Comparison of ENCODE assay signal across 12 cellular contexts in the genomic region with DNA sequence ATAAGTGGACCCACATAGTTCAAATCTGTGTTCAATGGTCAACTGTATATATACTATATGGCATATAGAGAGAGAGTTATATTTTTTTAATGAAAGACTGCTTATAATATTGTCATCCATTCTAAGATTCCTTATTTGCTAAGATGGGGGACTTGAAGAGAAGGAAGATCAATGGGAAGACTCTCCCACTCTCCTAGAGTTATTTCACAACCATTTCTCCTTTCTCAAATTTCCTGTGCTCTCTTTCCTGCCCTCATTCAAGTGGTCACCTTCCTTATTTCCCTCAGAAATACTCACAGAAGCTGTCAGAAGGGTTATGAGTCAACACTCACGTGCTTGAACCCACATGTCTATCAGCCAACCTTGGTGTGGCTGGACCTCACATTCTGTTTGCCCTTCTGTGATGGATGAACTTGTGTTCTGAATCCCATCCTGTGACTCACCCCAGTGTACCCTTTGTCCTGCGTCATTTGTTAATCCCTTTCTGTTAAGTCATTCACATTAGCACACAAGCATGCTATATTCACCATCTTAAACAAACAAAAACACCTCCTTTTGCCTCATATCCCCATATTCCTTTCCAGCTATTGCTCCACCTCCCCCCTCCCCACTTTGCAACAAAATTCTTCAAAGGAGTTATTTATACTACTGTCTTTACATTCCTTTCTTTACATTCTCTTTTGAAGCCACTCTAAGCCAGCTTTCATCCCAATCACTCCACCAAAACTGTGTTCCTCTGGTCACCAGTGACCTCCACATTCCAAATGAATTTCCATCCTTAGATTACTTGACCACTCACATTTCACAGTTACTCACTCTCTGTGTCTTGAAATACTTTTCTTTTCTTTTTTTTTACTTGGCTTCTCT.
DNase-seq lines count a peak whose midpoint lies in the region; ATAC-seq, FAIRE-seq and TF ChIP-seq lines count a peak whose summit lies in the region.
"Had no signal": no experiment of that assay in that cellular context is flagged by ENCODE, and none has a peak within 500 bp of the region (broad histone marks: within the 10 kb centered on the region; RNA-seq: fewer than 3 reads in every experiment).

No MANE protein-coding gene starts in this region.

- H3K4me1 ChIP-seq in Caco-2 = peaks cover 33% of the 10 kb centered on the region
- no peaks in the 10 kb centered on the region for H3K4me1 ChIP-seq in HepG2 (ENCODE audit: insufficient read depth, low read length)
- H3K4me1 ChIP-seq: thyroid gland had no signal

- H3K9ac ChIP-seq in HepG2 (ENCODE audit: insufficient read depth, low read depth, low read length) = no peak overlapping the region

- BruUV-seq in Caco-2 (replicated peaks; lab: Mats Ljungman, UMichigan) = no TSS peak
- no TSS peak for BruUV-seq in HepG2 (replicated peaks; lab: Mats Ljungman, UMichigan)

- no peaks in the 10 kb centered on the region for H4K20me1 ChIP-seq in HepG2 (ENCODE audit: insufficient read depth, low read length)

- POLR2A ChIA-PET in Caco-2 (lab: Charles Lee) = no interaction called here
- POLR2A ChIA-PET in HepG2 (lab: Yijun Ruan, JAX) = no interaction called here

- H3K36me3 Mint-ChIP-seq in Caco-2 (ENCODE audit: insufficient read depth, unreplicated experiment) = no peaks in the 10 kb centered on the region
- H3K36me3 Mint-ChIP-seq: naive B cell had no signal

- H3K27ac ChIP-seq in HepG2 (ENCODE audit: extremely low read length, insufficient read depth, low read length) = no peak overlapping the region
- H3K27ac ChIP-seq: thyroid gland had no signal

- no peaks in the 10 kb centered on the region for H3K79me2 ChIP-seq in HepG2 (ENCODE audit: insufficient read depth, low read length)

- intact Hi-C loops in Caco-2 (cut with micrococcal nuclease; ENCODE audit: unreplicated experiment) (loop anchor here (1.0 kb wide), 4 partner anchors 19 to 40 kb away; no protein-coding TSS in a partner anchor), HepG2 (cut with micrococcal nuclease; ENCODE audit: unreplicated experiment) (no loop called here), posterior cingulate gyrus (cut with DNase I) (no loop called here)

- no peak for TF ChIP-seq POLR2A in HepG2 (IDR thresholded peaks at IDR 0.05; ENCODE audit: insufficient read depth in 1 of 2, low read depth in 2 of 2, low read length in 2 of 2)

- H2AFZ ChIP-seq in HepG2 (ENCODE audit: low read length) = no peak overlapping the region

- no peak overlapping the region for H3K4me3 ChIP-seq in Caco-2 (ENCODE audit: low read depth, low read length)
- H3K4me3 ChIP-seq in bronchial epithelial cell (ENCODE audit: low read depth, low read length) = no peak overlapping the region
- no peak overlapping the region for H3K4me3 ChIP-seq in HepG2 (replicated peaks in 1 of 3; ENCODE audit: insufficient read depth in 1 of 3, low read depth in 2 of 3, low read length in 3 of 3)
- H3K4me3 ChIP-seq: thyroid gland had no signal

- peaks cover 7% of the 10 kb centered on the region for H3K9me3 Mint-ChIP-seq in Caco-2 (ENCODE audit: unreplicated experiment)
- H3K9me3 Mint-ChIP-seq: activated CD8-positive, alpha-beta T cell treated with anti-CD3 and anti-CD28 coated beads for 36 hours had no signal

- TF ChIP-seq CTCF in Caco-2 (IDR thresholded peaks at IDR 0.05; ENCODE audit: insufficient read depth in 1 of 2, low read depth in 1 of 2, low read length in 1 of 2, severe bottlenecking in 1 of 2, unreplicated experiment in 1 of 2) = no peak
- no peak for TF ChIP-seq CTCF in bronchial epithelial cell (IDR thresholded peaks at IDR 0.05; ENCODE audit: insufficient read depth, low read length, severe bottlenecking)
- TF ChIP-seq CTCF in HepG2 (CRISPR knock-in tag; IDR thresholded peaks at IDR 0.05) = no peak

- in situ Hi-C loops in HepG2 (cut with HindIII; ENCODE audit: extremely low pct_ligation_motif_present, low pct_unique_long_range_greater_than_20kb) = no loop called here

- DNase-seq in Caco-2 = peak; percentile 79 to 84
- DNase-seq in MV-4-11 (lab: John Stamatoyannopoulos, UW) = peak; percentile 27
- DNase-seq in bronchial epithelial cell (ENCODE audit: low read depth) = peak; percentile 99
- peak; percentile 88 for DNase-seq in HepG2 (ENCODE audit: low spot score)
- no peak for DNase-seq in posterior cingulate gyrus
- DNase-seq in cortex of kidney (lab: John Stamatoyannopoulos, UW) = no peak
- DNase-seq: activated CD8-positive, alpha-beta T cell treated with anti-CD3 and anti-CD28 coated beads for 36 hours; amygdala; naive B cell; thyroid gland had no signal

- H3K36me3 ChIP-seq in Caco-2 (ENCODE audit: control insufficient read depth, insufficient read depth, low read length) (no peaks in the 10 kb centered on the region), bronchial epithelial cell (ENCODE audit: control insufficient read depth, insufficient read depth, low read length) (no peaks in the 10 kb centered on the region), HepG2 (replicated peaks in 1 of 2; ENCODE audit: control insufficient read depth in 1 of 2, insufficient read depth in 2 of 2, low read length in 2 of 2) (no peaks in the 10 kb centered on the region)
- H3K36me3 ChIP-seq: thyroid gland had no signal

- H3K9me3 ChIP-seq in Caco-2 (no peaks in the 10 kb centered on the region), HepG2 (ENCODE audit: low read length) (no peaks in the 10 kb centered on the region)
- H3K9me3 ChIP-seq: thyroid gland had no signal

- H3K4me3 Mint-ChIP-seq in Caco-2 (ENCODE audit: unreplicated experiment) = no peak overlapping the region
- H3K4me3 Mint-ChIP-seq: activated CD8-positive, alpha-beta T cell treated with anti-CD3 and anti-CD28 coated beads for 36 hours; naive B cell had no signal

- TF ChIP-seq EP300 in HepG2 (IDR thresholded peaks at IDR 0.05; ENCODE audit: low read depth in 2 of 2, low read length in 2 of 2) (no peak), HepG2 (CRISPR knock-in tag; IDR thresholded peaks at IDR 0.05; ENCODE audit: borderline replicate concordance) (peak; percentile 62; the same call in 1 of the 2 replicates)

- H3K27ac Mint-ChIP-seq in Caco-2 (ENCODE audit: unreplicated experiment) = no peak overlapping the region
- H3K27ac Mint-ChIP-seq: activated CD8-positive, alpha-beta T cell treated with anti-CD3 and anti-CD28 coated beads for 36 hours; naive B cell had no signal

- FAIRE-seq in bronchial epithelial cell (lab: Jason Lieb, UNC) (peak; percentile 99), HepG2 (lab: Jason Lieb, UNC) (no peak)

- CTCF ChIA-PET in Caco-2 (lab: Charles Lee) (interaction anchor here (0.6 to 1.0 kb wide), 2 partner anchors 40 to 454 kb away, joined by 3 to 4 read pairs; no protein-coding TSS in a partner anchor), HepG2 (lab: Yijun Ruan, JAX; ENCODE audit: low intra/inter-chr PET ratio, low total read pairs) (no interaction called here)

- H3K27me3 Mint-ChIP-seq in Caco-2 (ENCODE audit: insufficient read depth, unreplicated experiment) = no peaks in the 10 kb centered on the region
- H3K27me3 Mint-ChIP-seq: activated CD8-positive, alpha-beta T cell treated with anti-CD3 and anti-CD28 coated beads for 36 hours had no signal

- ATAC-seq in HepG2 (peak; percentile 76), HG02623 (IDR thresholded peaks at IDR 0.05; ENCODE audit: unreplicated experiment) (no peak), HG03439 (IDR thresholded peaks at IDR 0.05; ENCODE audit: unreplicated experiment) (no peak)
- ATAC-seq: activated CD8-positive, alpha-beta T cell treated with anti-CD3 and anti-CD28 coated beads for 36 hours had no signal

- TF ChIP-seq RAD21 in HepG2 (CRISPR knock-in tag; IDR thresholded peaks at IDR 0.05) = no peak

- no peaks in the 10 kb centered on the region for H3K4me1 Mint-ChIP-seq in Caco-2 (ENCODE audit: low read depth, unreplicated experiment)
- H3K4me1 Mint-ChIP-seq: naive B cell had no signal

- no peaks in the 10 kb centered on the region for H3K27me3 ChIP-seq in Caco-2 (replicated peaks; ENCODE audit: control insufficient read depth, insufficient read depth, low read length)
- no peaks in the 10 kb centered on the region for H3K27me3 ChIP-seq in bronchial epithelial cell (ENCODE audit: control insufficient read depth, insufficient read depth, low read length)
- peaks cover 0 to 1% of the 10 kb centered on the region in 2 experiments; a peak in 1 of 5 replicates for H3K27me3 ChIP-seq in HepG2 (ENCODE audit: control insufficient read depth in 1 of 2, insufficient read depth in 2 of 2, low read length in 2 of 2)
- H3K27me3 ChIP-seq: thyroid gland had no signal

- no peak overlapping the region for H3K4me2 ChIP-seq in HepG2 (ENCODE audit: low read depth, low read length)

- WGBS in HepG2 (ENCODE audit: low lambda C conversion rate) = 3% methylated on average over 2 of the region's 2 CpGs

TF ChIP-seq in HepG2, 621 proteins besides CTCF, POLR2A, EP300 and RAD21 (continues in another document):
- TF ChIP-seq, protein P1, sequence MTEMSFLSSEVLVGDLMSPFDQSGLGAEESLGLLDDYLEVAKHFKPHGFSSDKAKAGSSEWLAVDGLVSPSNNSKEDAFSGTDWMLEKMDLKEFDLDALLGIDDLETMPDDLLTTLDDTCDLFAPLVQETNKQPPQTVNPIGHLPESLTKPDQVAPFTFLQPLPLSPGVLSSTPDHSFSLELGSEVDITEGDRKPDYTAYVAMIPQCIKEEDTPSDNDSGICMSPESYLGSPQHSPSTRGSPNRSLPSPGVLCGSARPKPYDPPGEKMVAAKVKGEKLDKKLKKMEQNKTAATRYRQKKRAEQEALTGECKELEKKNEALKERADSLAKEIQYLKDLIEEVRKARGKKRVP (CRISPR knock-in tag; IDR thresholded peaks at IDR 0.05) = peak in 1 of 2 experiments; percentile 28; a peak in 1 of 4 replicates
- no peak for TF ChIP-seq ZMAT3 (CRISPR knock-in tag; conservative IDR thresholded peaks at IDR 0.05)
- TF ChIP-seq FOSL2 (CRISPR knock-in tag; IDR thresholded peaks at IDR 0.05) = peak; percentile 96
- TF ChIP-seq JUNB (CRISPR knock-in tag; IDR thresholded peaks at IDR 0.05; ENCODE audit: borderline replicate concordance) = 0 out of 2 replicates have a peak, but pooled peaks have one; percentile 44
- peak; percentile 43; the same call in 1 of the 2 replicates for TF ChIP-seq SAP130 (CRISPR knock-in tag; IDR thresholded peaks at IDR 0.05; ENCODE audit: low read depth)
- peak; percentile 64; the same call in 1 of the 2 replicates for TF ChIP-seq TBX3 (IDR thresholded peaks at IDR 0.05; ENCODE audit: borderline replicate concordance)
- peak; percentile 22; the same call in 1 of the 2 replicates for TF ChIP-seq RARA (CRISPR knock-in tag; IDR thresholded peaks at IDR 0.05)
- TF ChIP-seq BORCS8-MEF2B (CRISPR knock-in tag; IDR thresholded peaks at IDR 0.05) = no peak
- TF ChIP-seq SOX6 (IDR thresholded peaks at IDR 0.05) = no peak
- TF ChIP-seq SOX6 (CRISPR knock-in tag; IDR thresholded peaks at IDR 0.05) = 0 out of 2 replicates have a peak, but pooled peaks have one; percentile 32
- peak; percentile 16; the same call in 1 of the 2 replicates for TF ChIP-seq FOXP1 (IDR thresholded peaks at IDR 0.05)
- TF ChIP-seq FOXP1 (CRISPR knock-in tag; IDR thresholded peaks at IDR 0.05) = no peak
- TF ChIP-seq FOXA3 (CRISPR knock-in tag; IDR thresholded peaks at IDR 0.05) = peak; percentile 23; the same call in 1 of the 2 replicates

Comparison
In these comparisons a context has a peak if more than half of its experiments do, and no peak if none do; other contexts are left out.
1. DNase-seq: peak in Caco-2 (2 of 2), MV-4-11 (single experiment), bronchial epithelial cell (single experiment) and HepG2 (single experiment); none in posterior cingulate gyrus (0 of 10) and cortex of kidney (single experiment).